In the genomic region with DNA sequence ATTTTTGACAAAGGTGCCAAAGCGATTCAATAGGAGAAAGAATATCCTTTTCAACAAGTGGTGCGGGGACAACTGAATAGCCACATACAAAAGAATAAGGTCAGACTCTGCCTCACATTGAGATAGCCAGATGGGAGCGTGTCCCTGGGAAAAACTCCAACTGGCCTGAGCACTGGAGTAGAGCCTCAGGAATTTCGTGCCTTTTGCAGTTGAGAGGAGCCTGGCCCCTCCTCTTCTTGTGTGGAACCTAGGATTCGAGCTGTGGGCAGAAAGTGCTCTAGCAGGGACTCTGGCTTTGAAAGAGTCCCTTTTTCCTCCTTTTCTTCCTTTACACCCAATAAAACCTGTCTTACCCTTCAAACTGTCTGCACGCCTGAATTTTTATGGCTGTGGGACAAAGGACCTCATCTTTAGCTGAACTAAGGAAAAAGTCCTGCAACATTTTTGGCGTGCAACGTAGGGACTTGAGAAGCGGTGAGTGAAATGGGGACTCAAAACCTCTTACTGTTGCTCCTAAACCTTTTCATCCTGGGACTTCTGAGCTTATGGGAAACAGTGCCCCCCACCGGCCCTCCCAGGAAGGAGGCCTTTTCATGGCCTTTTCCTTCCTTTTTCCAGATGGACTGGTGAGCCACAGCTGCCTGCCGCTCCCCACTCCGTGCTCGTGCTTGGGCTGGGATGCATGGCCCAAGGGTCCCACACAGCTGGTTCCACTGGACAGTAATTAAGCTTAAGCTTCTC, we compare ENCODE assay signal across 18 cellular contexts.
DNase-seq lines count a peak whose midpoint lies in the region; TF ChIP-seq lines count a peak whose summit lies in the region.
"Had no signal": no experiment of that assay in that cellular context is flagged by ENCODE, and none has a peak within 500 bp of the region (broad histone marks: within the 10 kb centered on the region; RNA-seq: fewer than 3 reads in every experiment).

No MANE protein-coding gene starts in this region.

- TF ChIP-seq CTCF in AG10803 (conservative IDR thresholded peaks at IDR 0.05; ENCODE audit: low read length): no peak
- TF ChIP-seq CTCF in GM12873 (IDR thresholded peaks at IDR 0.05; ENCODE audit: insufficient read depth, low read depth, low read length, missing control alignments): peak; percentile 9
- no peak for TF ChIP-seq CTCF in GM10266 (IDR thresholded peaks at IDR 0.05; ENCODE audit: control insufficient read depth, insufficient read depth, low read depth, missing control alignments)

- no peaks in the 10 kb centered on the region for H3K27me3 ChIP-seq in iPS-15b (ENCODE audit: control insufficient read depth, insufficient read depth, low read length)
- H3K27me3 ChIP-seq: brain microvascular endothelial cell had no signal

- H3K4me1 ChIP-seq in iPS-15b (ENCODE audit: control insufficient read depth, insufficient read depth, low read length): peaks cover 3% of the 10 kb centered on the region
- H3K4me1 ChIP-seq: lower lobe of right lung had no signal

- H3K36me3 ChIP-seq in iPS-15b (ENCODE audit: control insufficient read depth, insufficient read depth, low read length): no peaks in the 10 kb centered on the region
- H3K36me3 ChIP-seq: brain microvascular endothelial cell, lower lobe of right lung had no signal

- DNase-seq in AG10803 (ENCODE audit: low read depth) (peak; percentile 0), astrocyte of the hippocampus (ENCODE audit: low read depth, low spot score) (peak; percentile 2), NCI-H774 (lab: John Stamatoyannopoulos, UW) (no peak), kidney tubule cell (ENCODE audit: low spot score) (no peak), GM10266 (ENCODE audit: extremely low spot score) (no peak)
- no peak for DNase-seq in activated CD4-positive, alpha-beta T cell treated with anti-CD3 and anti-CD28 coated beads for 4 hours
- DNase-seq: activated CD4-positive, CD25-positive, alpha-beta regulatory T cell treated with anti-CD3 and anti-CD28 coated beads, Interleukin-2, amount 50 U/mL, for 72 hours; activated naive CD8-positive, alpha-beta T cell treated with anti-CD3 and anti-CD28 coated beads, Interleukin-2, amount 10 ng/mL, durations not matched to agents 7 days and 5 days; brain microvascular endothelial cell; KBM-7; lower lobe of right lung; NCI-H1694; nucleus accumbens; retina; stimulated activated CD4-positive, alpha-beta T cell treated with anti-CD3 and anti-CD28 coated beads, Interleukin-15, amount 100 ng/mL, for 24 hours; T1000 had no signal

- no peaks in the 10 kb centered on the region for H3K9me3 ChIP-seq in iPS-15b (ENCODE audit: control insufficient read depth, insufficient read depth, low read length)
- H3K9me3 ChIP-seq: lower lobe of right lung had no signal

- H3K9ac ChIP-seq in iPS-15b (ENCODE audit: low read depth, low read length): peak overlapping the region; percentile 32

- H3K4me3 ChIP-seq in AG10803 (ENCODE audit: low read length): no peak overlapping the region
- no peak overlapping the region for H3K4me3 ChIP-seq in iPS-15b (ENCODE audit: low read depth, low read length)
- H3K4me3 ChIP-seq: lower lobe of right lung had no signal

Comparison
In these comparisons a context has a peak if more than half of its experiments do, and no peak if none do; other contexts are left out.
1. DNase-seq: peak in AG10803 (single experiment) and astrocyte of the hippocampus (single experiment); none in NCI-H774 (single experiment), kidney tubule cell (single experiment), GM10266 (single experiment) and activated CD4-positive, alpha-beta T cell treated with anti-CD3 and anti-CD28 coated beads for 4 hours (0 of 2).